In the genomic region with DNA sequence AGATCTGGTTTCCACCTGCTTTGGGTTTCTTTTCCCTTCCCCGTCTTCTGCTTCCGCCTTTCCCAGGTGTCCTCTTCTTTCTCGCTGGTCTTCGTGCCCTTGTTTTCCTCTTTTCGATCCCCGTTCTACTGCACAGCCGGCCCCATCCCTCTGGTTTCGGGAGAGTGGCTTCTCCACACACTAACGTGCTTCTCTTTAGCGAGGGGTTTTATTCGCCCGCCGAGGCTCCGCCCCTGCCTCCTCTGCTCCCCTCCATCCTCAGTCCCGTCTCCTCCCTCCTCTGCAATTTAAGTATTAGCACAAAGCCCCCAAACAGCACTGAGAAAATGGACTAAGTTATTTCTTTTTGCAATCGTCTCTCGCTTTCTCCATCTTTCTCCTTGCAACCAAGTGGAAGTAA, we compare ENCODE assay signal across 8 cellular contexts. TPM values are rescaled to one million over a fixed set of nuclear protein-coding genes. Genes with fewer than 3 reads are reported as not detected.
DNase-seq lines count a peak whose midpoint lies in the region; ATAC-seq and TF ChIP-seq lines count a peak whose summit lies in the region.

TSS of gene SLC7A8 (minus strand) at position 182 of the 400 bp plus-strand sequence. CDS start 746 bp downstream, outside the sequence.

- H3K4me1 ChIP-seq in neural progenitor cell = peaks cover 21% of the 10 kb centered on the region

- H4K20me1 ChIP-seq in neural progenitor cell (ENCODE audit: low read depth) = no peaks in the 10 kb centered on the region

- H2AFZ ChIP-seq in neural progenitor cell (replicated peaks) = peak within 1 kb of the TSS; percentile 99

- H3K27me3 ChIP-seq in neural progenitor cell = no peaks in the 10 kb centered on the region

- peak within 1 kb of the TSS; percentile 22 for H3K9ac ChIP-seq in neural progenitor cell

- H3K79me2 ChIP-seq in neural progenitor cell (ENCODE audit: low read depth) = peaks cover 43% of the 10 kb centered on the region

- H3K36me3 ChIP-seq in neural progenitor cell = no peaks in the 10 kb centered on the region

- ATAC-seq in GM19035 (IDR thresholded peaks at IDR 0.05; ENCODE audit: unreplicated experiment) (no peak), HG03280 (IDR thresholded peaks at IDR 0.05; ENCODE audit: unreplicated experiment) (no peak), HG03045 (IDR thresholded peaks at IDR 0.05; ENCODE audit: unreplicated experiment) (no peak)

- H3F3A ChIP-seq in neural progenitor cell (ENCODE audit: low read depth) = peaks cover 38% of the 10 kb centered on the region

- peak within 1 kb of the TSS; percentile 77 for H3K4me2 ChIP-seq in neural progenitor cell

- H3K4me3 ChIP-seq in fibroblast of villous mesenchyme (ENCODE audit: low read depth, low read length) (peak within 1 kb of the TSS; percentile 47), neural progenitor cell (peak within 1 kb of the TSS; percentile 79)

- no peaks in the 10 kb centered on the region for H3K9me3 ChIP-seq in neural progenitor cell (ENCODE audit: low read depth)

- H3K27ac Mint-ChIP-seq in activated T-cell treated with anti-CD3 and anti-CD28 coated beads, Interleukin-2, amount 50 U/mL, for 24 hours = no peak within 1 kb of the TSS
- H3K27ac Mint-ChIP-seq in neural progenitor cell = no peak within 1 kb of the TSS

- peak; percentile 79 for DNase-seq in Ammon's horn (ENCODE audit: low spot score)
- peak; percentile 43 for DNase-seq in NCI-H1105 (lab: John Stamatoyannopoulos, UW)
- DNase-seq in activated T-cell treated with anti-CD3 and anti-CD28 coated beads, Interleukin-2, amount 50 U/mL, for 24 hours = peak; percentile 57
- no peak for DNase-seq in fibroblast of villous mesenchyme (ENCODE audit: low read depth)
- DNase-seq in neural progenitor cell (ENCODE audit: low spot score) = peak; percentile 85

- H3K4me3 Mint-ChIP-seq in activated T-cell treated with anti-CD3 and anti-CD28 coated beads, Interleukin-2, amount 50 U/mL, for 24 hours = no peak within 1 kb of the TSS
- H3K4me3 Mint-ChIP-seq in neural progenitor cell = no peak within 1 kb of the TSS

- H3K9me3 Mint-ChIP-seq in activated T-cell treated with anti-CD3 and anti-CD28 coated beads, Interleukin-2, amount 50 U/mL, for 24 hours = no peaks in the 10 kb centered on the region
- H3K9me3 Mint-ChIP-seq in neural progenitor cell = no peaks in the 10 kb centered on the region

- H3K27me3 Mint-ChIP-seq in activated T-cell treated with anti-CD3 and anti-CD28 coated beads, Interleukin-2, amount 50 U/mL, for 24 hours = peaks cover 26% of the 10 kb centered on the region
- peaks cover 3% of the 10 kb centered on the region for H3K27me3 Mint-ChIP-seq in neural progenitor cell (ENCODE audit: insufficient read depth, low read depth)

- H3K4me1 Mint-ChIP-seq in activated T-cell treated with anti-CD3 and anti-CD28 coated beads, Interleukin-2, amount 50 U/mL, for 24 hours (ENCODE audit: low read depth) = peaks cover 20% of the 10 kb centered on the region
- H3K4me1 Mint-ChIP-seq in neural progenitor cell = peaks cover 38% of the 10 kb centered on the region

- TF ChIP-seq CTCF in fibroblast of villous mesenchyme (IDR thresholded peaks at IDR 0.05; ENCODE audit: insufficient read depth, low read depth, low read length) (no peak), neural progenitor cell (IDR thresholded peaks at IDR 0.05) (no peak)

- no peak within 1 kb of the TSS for H3K27ac ChIP-seq in neural progenitor cell

- H3K36me3 Mint-ChIP-seq in activated T-cell treated with anti-CD3 and anti-CD28 coated beads, Interleukin-2, amount 50 U/mL, for 24 hours (ENCODE audit: low read depth) = no peaks in the 10 kb centered on the region
- H3K36me3 Mint-ChIP-seq in neural progenitor cell = peaks cover 2% of the 10 kb centered on the region

RNA-seq across cellular contexts. Expression of gene SLC7A8, which starts in this region (rescaled TPM):
- total RNA-seq in fibroblast of villous mesenchyme = 0.86 and 0.97 TPM in 2 replicates
- 56.5 and 83.7 TPM in 2 replicates for total RNA-seq in neural progenitor cell (ENCODE audit: low replicate concordance)

Comparison
In these comparisons a context has a peak if more than half of its experiments do, and no peak if none do; other contexts are left out.
1. RNA of gene SLC7A8 (total RNA-seq): 56.5 to 83.7 TPM in neural progenitor cell; 0.86 to 0.97 TPM in fibroblast of villous mesenchyme; every median in the first group is over 10 times any median in the second.